ENCODE assay signal across 19 cellular contexts in genomic region chr12:68779280-68779679, GRCh38.
"Had no signal": no experiment of that assay in that cellular context is flagged by ENCODE, and none has a peak within 500 bp of the region (broad histone marks: within the 10 kb centered on the region; RNA-seq: fewer than 3 reads in every experiment).

No MANE protein-coding gene starts in this region.

- H3K27ac Mint-ChIP-seq: immature natural killer cell, memory B cell had no signal

- H3K4me1 Mint-ChIP-seq: immature natural killer cell, memory B cell had no signal

- H3K36me3 ChIP-seq: esophagus muscularis mucosa, gastrocnemius medialis, heart left ventricle, left lung, lower lobe of right lung had no signal

- H3K4me3 ChIP-seq: coronary artery, dorsolateral prefrontal cortex, esophagus muscularis mucosa, gastrocnemius medialis, heart left ventricle, hepatocyte, left lung, lower lobe of right lung had no signal

- H3K4me3 Mint-ChIP-seq: immature natural killer cell, memory B cell had no signal

- H3K27me3 ChIP-seq: dorsolateral prefrontal cortex, esophagus muscularis mucosa, gastrocnemius medialis, heart left ventricle, hepatocyte, left lung had no signal

- H3K79me2 ChIP-seq: hepatocyte had no signal

- ATAC-seq: gastrocnemius medialis, heart left ventricle, left cardiac atrium, left lung, left ventricle myocardium superior, lower lobe of right lung had no signal

- H3K9me3 ChIP-seq: esophagus muscularis mucosa, gastrocnemius medialis, heart left ventricle, left lung, lower lobe of right lung had no signal

- H3K9me3 Mint-ChIP-seq: immature natural killer cell, memory B cell had no signal

- DNase-seq: dermis blood vessel endothelial cell; dorsolateral prefrontal cortex; effector CD4-positive, alpha-beta T cell; effector memory CD4-positive, alpha-beta T cell; foreskin melanocyte; gastrocnemius medialis; heart left ventricle; hypothalamus; immature natural killer cell; left cardiac atrium; left lung; left ventricle myocardium superior; lower lobe of right lung; mesendoderm; midbrain had no signal

- H3K27ac ChIP-seq: coronary artery, esophagus muscularis mucosa, gastrocnemius medialis, heart left ventricle, hepatocyte, left lung, lower lobe of right lung had no signal

- H3K4me2 ChIP-seq: hepatocyte had no signal

- H3K4me1 ChIP-seq: esophagus muscularis mucosa, gastrocnemius medialis, lower lobe of right lung had no signal

- H2AFZ ChIP-seq: hepatocyte had no signal

- H3K27me3 Mint-ChIP-seq: memory B cell had no signal
